Comparison of ENCODE assay signal across 1 cellular context in the genomic region with DNA sequence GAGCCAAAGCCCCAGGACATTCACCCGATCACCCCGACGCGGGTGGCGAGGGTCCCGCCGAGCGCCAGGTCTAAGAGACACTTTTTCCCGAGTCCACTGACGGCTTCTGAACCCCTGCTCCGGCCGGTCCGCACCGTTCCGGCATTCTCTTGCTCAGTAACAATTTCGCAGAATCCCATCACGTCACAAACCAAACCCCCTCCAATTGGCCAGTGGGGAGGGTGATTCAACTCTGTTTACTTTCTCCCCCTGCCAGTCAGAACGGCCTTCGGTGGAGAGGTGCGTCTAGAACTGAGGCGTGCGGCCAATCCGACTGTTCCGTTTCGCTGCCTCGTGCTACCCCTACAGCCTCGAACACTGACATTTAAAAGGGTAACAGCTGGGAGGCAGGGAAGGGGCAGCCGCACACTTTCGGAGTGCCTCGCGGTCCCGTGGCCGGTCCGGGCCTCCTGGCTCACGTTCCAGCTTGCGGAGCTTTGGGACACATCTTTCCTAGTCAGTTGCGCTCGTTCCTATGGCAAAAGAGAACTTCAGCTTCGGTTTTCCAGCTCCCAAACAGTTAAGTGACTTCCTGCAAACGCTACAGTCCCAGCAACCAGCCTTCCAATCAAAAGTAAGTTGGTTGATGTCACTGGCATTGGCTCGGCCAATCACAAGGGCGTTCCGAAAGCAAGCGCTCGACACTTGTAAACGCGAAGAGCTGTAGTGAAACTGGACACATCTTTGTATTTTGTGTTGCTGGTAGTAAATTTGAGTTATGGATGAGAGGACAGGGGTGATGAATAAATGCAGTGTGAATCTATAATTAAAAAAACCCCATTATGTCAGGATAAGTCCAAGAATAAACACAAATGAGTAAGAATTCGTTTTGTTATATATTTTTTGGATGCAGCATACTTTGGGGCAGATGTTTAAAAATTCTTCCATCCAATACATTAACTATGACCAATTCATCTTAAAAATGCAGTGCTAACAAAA.
A peak's percentile ranks its signal among the peaks of the same experiment; 100 is the strongest.
TF ChIP-seq lines count a peak whose summit lies in the region.

TSS of gene KLF9 (minus strand) at position 860 of the 978 bp plus-strand sequence. CDS start 1,294 bp downstream, outside the sequence.

TF ChIP-seq in HepG2, 621 proteins besides CTCF, POLR2A, EP300 and RAD21 (continued from another document and continues in another):
- TF ChIP-seq, protein P1, sequence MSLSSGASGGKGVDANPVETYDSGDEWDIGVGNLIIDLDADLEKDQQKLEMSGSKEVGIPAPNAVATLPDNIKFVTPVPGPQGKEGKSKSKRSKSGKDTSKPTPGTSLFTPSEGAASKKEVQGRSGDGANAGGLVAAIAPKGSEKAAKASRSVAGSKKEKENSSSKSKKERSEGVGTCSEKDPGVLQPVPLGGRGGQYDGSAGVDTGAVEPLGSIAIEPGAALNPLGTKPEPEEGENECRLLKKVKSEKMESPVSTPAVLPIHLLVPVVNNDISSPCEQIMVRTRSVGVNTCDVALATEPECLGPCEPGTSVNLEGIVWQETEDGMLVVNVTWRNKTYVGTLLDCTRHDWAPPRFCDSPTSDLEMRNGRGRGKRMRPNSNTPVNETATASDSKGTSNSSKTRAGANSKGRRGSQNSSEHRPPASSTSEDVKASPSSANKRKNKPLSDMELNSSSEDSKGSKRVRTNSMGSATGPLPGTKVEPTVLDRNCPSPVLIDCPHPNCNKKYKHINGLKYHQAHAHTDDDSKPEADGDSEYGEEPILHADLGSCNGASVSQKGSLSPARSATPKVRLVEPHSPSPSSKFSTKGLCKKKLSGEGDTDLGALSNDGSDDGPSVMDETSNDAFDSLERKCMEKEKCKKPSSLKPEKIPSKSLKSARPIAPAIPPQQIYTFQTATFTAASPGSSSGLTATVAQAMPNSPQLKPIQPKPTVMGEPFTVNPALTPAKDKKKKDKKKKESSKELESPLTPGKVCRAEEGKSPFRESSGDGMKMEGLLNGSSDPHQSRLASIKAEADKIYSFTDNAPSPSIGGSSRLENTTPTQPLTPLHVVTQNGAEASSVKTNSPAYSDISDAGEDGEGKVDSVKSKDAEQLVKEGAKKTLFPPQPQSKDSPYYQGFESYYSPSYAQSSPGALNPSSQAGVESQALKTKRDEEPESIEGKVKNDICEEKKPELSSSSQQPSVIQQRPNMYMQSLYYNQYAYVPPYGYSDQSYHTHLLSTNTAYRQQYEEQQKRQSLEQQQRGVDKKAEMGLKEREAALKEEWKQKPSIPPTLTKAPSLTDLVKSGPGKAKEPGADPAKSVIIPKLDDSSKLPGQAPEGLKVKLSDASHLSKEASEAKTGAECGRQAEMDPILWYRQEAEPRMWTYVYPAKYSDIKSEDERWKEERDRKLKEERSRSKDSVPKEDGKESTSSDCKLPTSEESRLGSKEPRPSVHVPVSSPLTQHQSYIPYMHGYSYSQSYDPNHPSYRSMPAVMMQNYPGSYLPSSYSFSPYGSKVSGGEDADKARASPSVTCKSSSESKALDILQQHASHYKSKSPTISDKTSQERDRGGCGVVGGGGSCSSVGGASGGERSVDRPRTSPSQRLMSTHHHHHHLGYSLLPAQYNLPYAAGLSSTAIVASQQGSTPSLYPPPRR (CRISPR knock-in tag; IDR thresholded peaks at IDR 0.05; ENCODE audit: borderline replicate concordance) = peak; percentile 54; the same call in 1 of the 2 replicates
- TF ChIP-seq ZNF713 (CRISPR knock-in tag; IDR thresholded peaks at IDR 0.05) (no peak), MBNL3 (CRISPR knock-in tag; conservative IDR thresholded peaks at IDR 0.05) (no peak), MBD4 (IDR thresholded peaks at IDR 0.05; ENCODE audit: borderline replicate concordance, low read length) (no peak), ZNF333 (CRISPR knock-in tag; IDR thresholded peaks at IDR 0.05; ENCODE audit: borderline replicate concordance) (0 out of 2 replicates have a peak, but pooled peaks have one; percentile 83), TBP (CRISPR knock-in tag; IDR thresholded peaks at IDR 0.05) (no peak), IRF2 (CRISPR knock-in tag; IDR thresholded peaks at IDR 0.05) (peak; percentile 45; the same call in 1 of the 2 replicates), JUN (CRISPR knock-in tag; IDR thresholded peaks at IDR 0.05) (peak; percentile 78; the same call in 1 of the 2 replicates), SRSF9 (IDR thresholded peaks at IDR 0.05; ENCODE audit: borderline replicate concordance, insufficient read depth, low read depth, low read length, poor library complexity, severe bottlenecking) (no peak), JUNB (CRISPR knock-in tag; IDR thresholded peaks at IDR 0.05; ENCODE audit: borderline replicate concordance) (no peak; the same call in 1 of the 2 replicates), ELF1 (CRISPR knock-in tag; IDR thresholded peaks at IDR 0.05) (peak; percentile 64), ZIK1 (CRISPR knock-in tag; IDR thresholded peaks at IDR 0.05; ENCODE audit: borderline replicate concordance, low read depth) (no peak; the same call in 1 of the 2 replicates), HOXD1 (CRISPR knock-in tag; IDR thresholded peaks at IDR 0.05) (no peak), ZNF431 (CRISPR knock-in tag; IDR thresholded peaks at IDR 0.05; ENCODE audit: borderline replicate concordance, low read depth) (no peak; the same call in 1 of the 2 replicates), SMARCC2 (IDR thresholded peaks at IDR 0.05) (no peak), ZNF33B (CRISPR knock-in tag; IDR thresholded peaks at IDR 0.05) (no peak), EED (CRISPR knock-in tag; IDR thresholded peaks at IDR 0.05) (peak; percentile 31; the same call in 1 of the 2 replicates), HOXA3 (CRISPR knock-in tag; IDR thresholded peaks at IDR 0.05) (peak; percentile 40; the same call in 1 of the 2 replicates), RAD51 (IDR thresholded peaks at IDR 0.05; ENCODE audit: borderline replicate concordance) (no peak), HOXA7 (CRISPR knock-in tag; IDR thresholded peaks at IDR 0.05) (no peak), ZNF569 (CRISPR knock-in tag; IDR thresholded peaks at IDR 0.05; ENCODE audit: borderline replicate concordance) (no peak), GATAD1 (CRISPR knock-in tag; IDR thresholded peaks at IDR 0.05) (peak; percentile 69), ZNF367 (CRISPR knock-in tag; IDR thresholded peaks at IDR 0.05; ENCODE audit: borderline replicate concordance) (peak; percentile 18; the same call in 1 of the 2 replicates), SMC3 (IDR thresholded peaks at IDR 0.05; ENCODE audit: low read length) (no peak), SATB2 (CRISPR knock-in tag; IDR thresholded peaks at IDR 0.05) (no peak), YEATS4 (CRISPR knock-in tag; IDR thresholded peaks at IDR 0.05; ENCODE audit: borderline replicate concordance) (no peak), KMT2B (CRISPR knock-in tag; IDR thresholded peaks at IDR 0.05) (peak; percentile 51; the same call in 1 of the 2 replicates), CHD2 (IDR thresholded peaks at IDR 0.05; ENCODE audit: low read depth, low read length) (no peak), THAP11 (CRISPR knock-in tag; IDR thresholded peaks at IDR 0.05) (peak; percentile 72), ZNF383 (CRISPR knock-in tag; IDR thresholded peaks at IDR 0.05; ENCODE audit: borderline replicate concordance) (no peak), ZFP41 (CRISPR knock-in tag; IDR thresholded peaks at IDR 0.05; ENCODE audit: borderline replicate concordance) (peak; percentile 85; the same call in 1 of the 2 replicates), ZNF772 (CRISPR knock-in tag; IDR thresholded peaks at IDR 0.05) (peak; percentile 21; the same call in 1 of the 2 replicates), RFXANK (CRISPR knock-in tag; IDR thresholded peaks at IDR 0.05) (peak; percentile 29; the same call in 1 of the 2 replicates), PREB (CRISPR knock-in tag; IDR thresholded peaks at IDR 0.05) (no peak), MLLT10 (CRISPR knock-in tag; IDR thresholded peaks at IDR 0.05) (no peak)
- TF ChIP-seq, protein P2, sequence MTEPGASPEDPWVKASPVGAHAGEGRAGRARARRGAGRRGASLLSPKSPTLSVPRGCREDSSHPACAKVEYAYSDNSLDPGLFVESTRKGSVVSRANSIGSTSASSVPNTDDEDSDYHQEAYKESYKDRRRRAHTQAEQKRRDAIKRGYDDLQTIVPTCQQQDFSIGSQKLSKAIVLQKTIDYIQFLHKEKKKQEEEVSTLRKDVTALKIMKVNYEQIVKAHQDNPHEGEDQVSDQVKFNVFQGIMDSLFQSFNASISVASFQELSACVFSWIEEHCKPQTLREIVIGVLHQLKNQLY (CRISPR knock-in tag; IDR thresholded peaks at IDR 0.05) = no peak
- TF ChIP-seq, protein P3, sequence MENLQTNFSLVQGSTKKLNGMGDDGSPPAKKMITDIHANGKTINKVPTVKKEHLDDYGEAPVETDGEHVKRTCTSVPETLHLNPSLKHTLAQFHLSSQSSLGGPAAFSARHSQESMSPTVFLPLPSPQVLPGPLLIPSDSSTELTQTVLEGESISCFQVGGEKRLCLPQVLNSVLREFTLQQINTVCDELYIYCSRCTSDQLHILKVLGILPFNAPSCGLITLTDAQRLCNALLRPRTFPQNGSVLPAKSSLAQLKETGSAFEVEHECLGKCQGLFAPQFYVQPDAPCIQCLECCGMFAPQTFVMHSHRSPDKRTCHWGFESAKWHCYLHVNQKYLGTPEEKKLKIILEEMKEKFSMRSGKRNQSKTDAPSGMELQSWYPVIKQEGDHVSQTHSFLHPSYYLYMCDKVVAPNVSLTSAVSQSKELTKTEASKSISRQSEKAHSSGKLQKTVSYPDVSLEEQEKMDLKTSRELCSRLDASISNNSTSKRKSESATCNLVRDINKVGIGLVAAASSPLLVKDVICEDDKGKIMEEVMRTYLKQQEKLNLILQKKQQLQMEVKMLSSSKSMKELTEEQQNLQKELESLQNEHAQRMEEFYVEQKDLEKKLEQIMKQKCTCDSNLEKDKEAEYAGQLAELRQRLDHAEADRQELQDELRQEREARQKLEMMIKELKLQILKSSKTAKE (CRISPR knock-in tag; IDR thresholded peaks at IDR 0.05; ENCODE audit: borderline replicate concordance) = no peak
- TF ChIP-seq, protein P4, sequence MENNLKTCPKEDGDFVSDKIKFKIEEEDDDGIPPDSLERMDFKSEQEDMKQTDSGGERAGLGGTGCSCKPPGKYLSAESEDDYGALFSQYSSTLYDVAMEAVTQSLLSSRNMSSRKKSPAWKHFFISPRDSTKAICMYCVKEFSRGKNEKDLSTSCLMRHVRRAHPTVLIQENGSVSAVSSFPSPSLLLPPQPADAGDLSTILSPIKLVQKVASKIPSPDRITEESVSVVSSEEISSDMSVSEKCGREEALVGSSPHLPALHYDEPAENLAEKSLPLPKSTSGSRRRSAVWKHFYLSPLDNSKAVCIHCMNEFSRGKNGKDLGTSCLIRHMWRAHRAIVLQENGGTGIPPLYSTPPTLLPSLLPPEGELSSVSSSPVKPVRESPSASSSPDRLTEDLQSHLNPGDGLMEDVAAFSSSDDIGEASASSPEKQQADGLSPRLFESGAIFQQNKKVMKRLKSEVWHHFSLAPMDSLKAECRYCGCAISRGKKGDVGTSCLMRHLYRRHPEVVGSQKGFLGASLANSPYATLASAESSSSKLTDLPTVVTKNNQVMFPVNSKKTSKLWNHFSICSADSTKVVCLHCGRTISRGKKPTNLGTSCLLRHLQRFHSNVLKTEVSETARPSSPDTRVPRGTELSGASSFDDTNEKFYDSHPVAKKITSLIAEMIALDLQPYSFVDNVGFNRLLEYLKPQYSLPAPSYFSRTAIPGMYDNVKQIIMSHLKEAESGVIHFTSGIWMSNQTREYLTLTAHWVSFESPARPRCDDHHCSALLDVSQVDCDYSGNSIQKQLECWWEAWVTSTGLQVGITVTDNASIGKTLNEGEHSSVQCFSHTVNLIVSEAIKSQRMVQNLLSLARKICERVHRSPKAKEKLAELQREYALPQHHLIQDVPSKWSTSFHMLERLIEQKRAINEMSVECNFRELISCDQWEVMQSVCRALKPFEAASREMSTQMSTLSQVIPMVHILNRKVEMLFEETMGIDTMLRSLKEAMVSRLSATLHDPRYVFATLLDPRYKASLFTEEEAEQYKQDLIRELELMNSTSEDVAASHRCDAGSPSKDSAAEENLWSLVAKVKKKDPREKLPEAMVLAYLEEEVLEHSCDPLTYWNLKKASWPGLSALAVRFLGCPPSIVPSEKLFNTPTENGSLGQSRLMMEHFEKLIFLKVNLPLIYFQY (CRISPR knock-in tag; IDR thresholded peaks at IDR 0.05; ENCODE audit: borderline replicate concordance) = no peak
- TF ChIP-seq, protein P5, sequence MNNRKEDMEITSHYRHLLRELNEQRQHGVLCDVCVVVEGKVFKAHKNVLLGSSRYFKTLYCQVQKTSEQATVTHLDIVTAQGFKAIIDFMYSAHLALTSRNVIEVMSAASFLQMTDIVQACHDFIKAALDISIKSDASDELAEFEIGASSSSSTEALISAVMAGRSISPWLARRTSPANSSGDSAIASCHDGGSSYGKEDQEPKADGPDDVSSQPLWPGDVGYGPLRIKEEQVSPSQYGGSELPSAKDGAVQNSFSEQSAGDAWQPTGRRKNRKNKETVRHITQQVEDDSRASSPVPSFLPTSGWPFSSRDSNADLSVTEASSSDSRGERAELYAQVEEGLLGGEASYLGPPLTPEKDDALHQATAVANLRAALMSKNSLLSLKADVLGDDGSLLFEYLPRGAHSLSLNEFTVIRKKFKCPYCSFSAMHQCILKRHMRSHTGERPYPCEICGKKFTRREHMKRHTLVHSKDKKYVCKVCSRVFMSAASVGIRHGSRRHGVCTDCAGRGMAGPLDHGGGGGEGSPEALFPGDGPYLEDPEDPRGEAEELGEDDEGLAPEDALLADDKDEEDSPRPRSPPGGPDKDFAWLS (CRISPR knock-in tag; IDR thresholded peaks at IDR 0.05; ENCODE audit: borderline replicate concordance) = no peak
- TF ChIP-seq, protein P6, sequence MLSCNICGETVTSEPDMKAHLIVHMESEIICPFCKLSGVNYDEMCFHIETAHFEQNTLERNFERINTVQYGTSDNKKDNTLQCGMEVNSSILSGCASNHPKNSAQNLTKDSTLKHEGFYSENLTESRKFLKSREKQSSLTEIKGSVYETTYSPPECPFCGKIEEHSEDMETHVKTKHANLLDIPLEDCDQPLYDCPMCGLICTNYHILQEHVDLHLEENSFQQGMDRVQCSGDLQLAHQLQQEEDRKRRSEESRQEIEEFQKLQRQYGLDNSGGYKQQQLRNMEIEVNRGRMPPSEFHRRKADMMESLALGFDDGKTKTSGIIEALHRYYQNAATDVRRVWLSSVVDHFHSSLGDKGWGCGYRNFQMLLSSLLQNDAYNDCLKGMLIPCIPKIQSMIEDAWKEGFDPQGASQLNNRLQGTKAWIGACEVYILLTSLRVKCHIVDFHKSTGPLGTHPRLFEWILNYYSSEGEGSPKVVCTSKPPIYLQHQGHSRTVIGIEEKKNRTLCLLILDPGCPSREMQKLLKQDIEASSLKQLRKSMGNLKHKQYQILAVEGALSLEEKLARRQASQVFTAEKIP (CRISPR knock-in tag; IDR thresholded peaks at IDR 0.05; ENCODE audit: borderline replicate concordance) = no peak
